15 cellular contexts compared by ENCODE assay signal in the genomic region with DNA sequence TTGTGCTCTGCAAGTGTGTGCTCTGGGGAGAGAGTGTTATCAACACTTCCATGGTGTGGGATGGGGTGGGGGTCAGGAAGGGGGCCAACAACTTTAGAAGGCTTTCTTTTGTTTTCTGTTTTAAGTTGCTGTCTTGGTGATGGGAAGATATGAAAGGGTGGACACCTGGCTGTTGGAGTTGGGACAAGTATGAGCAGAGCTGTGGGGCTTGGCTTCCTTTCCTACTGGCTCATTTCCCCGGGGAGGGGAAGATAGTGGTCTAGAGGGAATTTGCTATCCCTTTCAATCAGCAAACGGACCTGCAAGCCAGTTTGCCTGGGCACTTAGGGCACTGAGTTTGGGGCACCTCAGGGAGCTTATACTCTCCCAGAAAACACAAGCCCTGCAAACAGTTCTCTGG.
"Had no signal": no experiment of that assay in that cellular context is flagged by ENCODE, and none has a peak within 500 bp of the region (broad histone marks: within the 10 kb centered on the region; RNA-seq: fewer than 3 reads in every experiment).

No MANE protein-coding gene starts in this region.

- H3K27ac Mint-ChIP-seq: activated CD4-positive, alpha-beta T cell treated with anti-CD3 and anti-CD28 coated beads for 36 hours; activated CD8-positive, alpha-beta T cell treated with anti-CD3 and anti-CD28 coated beads, Interleukin-2, amount 10 ng/mL, durations not matched to agents 7 days and 5 days; mesothelial cell of epicardium; stimulated activated naive B cell treated with anti-CD40 and anti-IgM and Interleukin-4, amounts not matched to agents 10 μg/mL and 1 μg/mL and 100 μg/mL, for 72 hours had no signal

- H3K27me3 Mint-ChIP-seq: stimulated activated naive B cell treated with anti-CD40 and anti-IgM and Interleukin-4, amounts not matched to agents 10 μg/mL and 1 μg/mL and 100 μg/mL, for 72 hours had no signal

- H3K9me3 Mint-ChIP-seq: activated T-helper 17 cell treated with anti-CD3 and anti-CD28 coated beads, Interleukin-2, amount 50 U/mL, for 72 hours; mesothelial cell of epicardium; stimulated activated naive B cell treated with anti-CD40 and anti-IgM and Interleukin-4, amounts not matched to agents 10 μg/mL and 1 μg/mL and 100 μg/mL, for 72 hours had no signal

- H3K4me3 Mint-ChIP-seq: activated CD4-positive, alpha-beta T cell treated with anti-CD3 and anti-CD28 coated beads for 36 hours; activated T-helper 17 cell treated with anti-CD3 and anti-CD28 coated beads, Interleukin-2, amount 50 U/mL, for 72 hours; mesothelial cell of epicardium; stimulated activated naive B cell treated with anti-CD40 and anti-IgM and Interleukin-4, amounts not matched to agents 10 μg/mL and 1 μg/mL and 100 μg/mL, for 72 hours had no signal

- H3K36me3 ChIP-seq: ascending aorta, cardiac muscle cell, sigmoid colon, tibial artery, vagina had no signal

- DNase-seq: activated CD4-positive, alpha-beta T cell treated with anti-CD3 and anti-CD28 coated beads for 36 hours; activated CD8-positive, alpha-beta T cell treated with anti-CD3 and anti-CD28 coated beads, Interleukin-2, amount 10 ng/mL, durations not matched to agents 7 days and 5 days; activated naive CD4-positive, alpha-beta T cell treated with Interleukin-2 at 50 U/mL for 16 hours; hypothalamus; sigmoid colon; stimulated activated CD4-positive, alpha-beta T cell treated with anti-CD3 and anti-CD28 coated beads, Interleukin-2, amount 100 ng/mL, for 24 hours; stimulated activated naive B cell treated with anti-CD40 and anti-IgM and Interleukin-4, amounts not matched to agents 10 μg/mL and 1 μg/mL and 100 μg/mL, for 72 hours; T-helper 2 cell; tibial artery had no signal

- H3K4me3 ChIP-seq: ascending aorta, cardiac muscle cell, sigmoid colon, tibial artery, vagina had no signal

- H3K9me3 ChIP-seq: ascending aorta, sigmoid colon, tibial artery, vagina had no signal

- H3K27me3 ChIP-seq: ascending aorta, sigmoid colon, tibial artery, vagina had no signal

- H3K36me3 Mint-ChIP-seq: mesothelial cell of epicardium; stimulated activated naive B cell treated with anti-CD40 and anti-IgM and Interleukin-4, amounts not matched to agents 10 μg/mL and 1 μg/mL and 100 μg/mL, for 72 hours had no signal

- H3K27ac ChIP-seq: ascending aorta, cardiac muscle cell, sigmoid colon, tibial artery, vagina had no signal

- ATAC-seq: activated CD4-positive, alpha-beta T cell treated with anti-CD3 and anti-CD28 coated beads for 36 hours; activated CD8-positive, alpha-beta T cell treated with anti-CD3 and anti-CD28 coated beads, Interleukin-2, amount 10 ng/mL, durations not matched to agents 7 days and 5 days; activated T-helper 17 cell treated with anti-CD3 and anti-CD28 coated beads, Interleukin-2, amount 50 U/mL, for 72 hours; esophagus mucosa; stimulated activated naive B cell treated with anti-CD40 and anti-IgM and Interleukin-4, amounts not matched to agents 10 μg/mL and 1 μg/mL and 100 μg/mL, for 72 hours had no signal
